38 cellular contexts compared by ENCODE assay signal in the genomic region with DNA sequence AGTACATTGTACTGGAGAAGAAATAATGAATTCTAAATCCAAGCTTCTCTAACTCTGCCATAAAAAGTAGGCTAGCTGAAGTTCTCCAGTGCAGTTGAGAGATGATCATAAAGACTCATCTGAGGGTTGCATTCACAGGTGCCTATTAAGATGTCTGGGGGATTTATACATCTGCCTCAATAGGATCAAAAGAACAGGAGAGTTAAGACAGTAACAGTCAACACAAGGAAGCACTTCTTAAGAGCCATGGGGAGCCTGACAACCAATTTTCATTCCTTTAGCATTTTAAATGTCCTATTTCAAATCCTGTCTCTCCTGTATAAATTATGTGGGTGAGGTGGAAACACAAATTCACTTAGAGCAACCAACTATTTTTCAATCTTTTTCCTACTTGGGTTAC.
"Had no signal": no experiment of that assay in that cellular context is flagged by ENCODE, and none has a peak within 500 bp of the region (broad histone marks: within the 10 kb centered on the region; RNA-seq: fewer than 3 reads in every experiment).

No MANE protein-coding gene starts in this region.

- H3K4me1 ChIP-seq: body of pancreas, esophagus squamous epithelium, gastroesophageal sphincter had no signal

- H3K4me3 ChIP-seq: adrenal gland, body of pancreas, esophagus squamous epithelium, gastroesophageal sphincter had no signal

- H3K27ac Mint-ChIP-seq: activated CD4-positive, alpha-beta memory T cell treated with anti-CD3 and anti-CD28 coated beads for 36 hours; activated CD4-positive, alpha-beta T cell treated with anti-CD3 and anti-CD28 coated beads for 36 hours; activated CD4-positive, alpha-beta T cell treated with anti-CD3 and anti-CD28 coated beads, Interleukin-2, amount 10 ng/mL, durations not matched to agents 24 days and 14 days; activated CD8-positive, alpha-beta memory T cell treated with anti-CD3 and anti-CD28 coated beads, Interleukin-2, amount 10 ng/mL, durations not matched to agents 7 days and 5 days; activated CD8-positive, alpha-beta T cell treated with anti-CD3 and anti-CD28 coated beads, Interleukin-2, amount 10 ng/mL, durations not matched to agents 7 days and 5 days; activated naive CD4-positive, alpha-beta T cell treated with anti-CD3 and anti-CD28 coated beads for 36 hours; activated naive CD4-positive, alpha-beta T cell treated with anti-CD3 and anti-CD28 coated beads, Interleukin-2, amount 50 U/mL, for 24 hours; activated naive CD8-positive, alpha-beta T cell treated with anti-CD3 and anti-CD28 coated beads for 36 hours; activated naive CD8-positive, alpha-beta T cell treated with anti-CD3 and anti-CD28 coated beads, Interleukin-2, amount 50 U/mL, for 24 hours; activated T-helper 1 cell treated with anti-CD3 and anti-CD28 coated beads, Interleukin-12 subunit alpha, Interleukin-12 subunit beta, Interleukin-2, Interleukin-4 antibody, amounts not matched to agents 30 ng/mL and 10 ng/mL and 1 ng/mL, durations not matched to agents 14 hours and 24 hours and 36 hours; activated T-helper 2 cell treated with anti-CD3 and anti-CD28 coated beads, Interferon-gamma antibody, Interleukin-2, Interleukin-4, amounts not matched to agents 10 μg/mL and 5 μg/mL and 100 μg/mL, durations not matched to agents 14 hours and 24 hours and 36 hours; effector memory CD8-positive, alpha-beta T cell; T-helper 17 cell; T-helper 2 cell treated with Interferon-gamma antibody and Interleukin-4, amounts not matched to agents 5 μg/mL and 100 μg/mL, for 36 hours had no signal

- H3K9me3 ChIP-seq: adrenal gland, body of pancreas, esophagus squamous epithelium, gastroesophageal sphincter had no signal

- FAIRE-seq: colon, endometrium, endothelial cell of umbilical vein had no signal

- H3K4me1 Mint-ChIP-seq: activated CD4-positive, alpha-beta T cell treated with anti-CD3 and anti-CD28 coated beads for 36 hours; activated CD4-positive, alpha-beta T cell treated with anti-CD3 and anti-CD28 coated beads, Interleukin-2, amount 10 ng/mL, durations not matched to agents 24 days and 14 days; activated CD8-positive, alpha-beta memory T cell treated with anti-CD3 and anti-CD28 coated beads, Interleukin-2, amount 10 ng/mL, durations not matched to agents 7 days and 5 days; activated naive CD4-positive, alpha-beta T cell treated with anti-CD3 and anti-CD28 coated beads, Interleukin-2, amount 50 U/mL, for 24 hours; activated naive CD8-positive, alpha-beta T cell treated with anti-CD3 and anti-CD28 coated beads for 36 hours; activated naive CD8-positive, alpha-beta T cell treated with anti-CD3 and anti-CD28 coated beads, Interleukin-2, amount 50 U/mL, for 24 hours; T-helper 17 cell had no signal

- H3K36me3 Mint-ChIP-seq: activated CD4-positive, alpha-beta memory T cell treated with anti-CD3 and anti-CD28 coated beads for 36 hours; activated CD8-positive, alpha-beta memory T cell treated with anti-CD3 and anti-CD28 coated beads, Interleukin-2, amount 10 ng/mL, durations not matched to agents 7 days and 5 days; activated naive CD4-positive, alpha-beta T cell treated with anti-CD3 and anti-CD28 coated beads, Interleukin-2, amount 50 U/mL, for 24 hours; activated naive CD8-positive, alpha-beta T cell treated with anti-CD3 and anti-CD28 coated beads for 36 hours had no signal

- ATAC-seq: activated CD4-positive, alpha-beta T cell treated with anti-CD3 and anti-CD28 coated beads for 36 hours; activated CD8-positive, alpha-beta memory T cell treated with anti-CD3 and anti-CD28 coated beads, Interleukin-2, amount 10 ng/mL, durations not matched to agents 7 days and 5 days; activated CD8-positive, alpha-beta T cell treated with anti-CD3 and anti-CD28 coated beads, Interleukin-2, amount 10 ng/mL, durations not matched to agents 7 days and 5 days; activated naive CD8-positive, alpha-beta T cell treated with anti-CD3 and anti-CD28 coated beads, Interleukin-2, amount 50 U/mL, for 24 hours; body of pancreas; effector memory CD8-positive, alpha-beta T cell; gastroesophageal sphincter; T-helper 17 cell had no signal

- H3K27ac ChIP-seq: adrenal gland, body of pancreas, epithelial cell of prostate, esophagus squamous epithelium, gastroesophageal sphincter, WERI-Rb-1 had no signal

- H3K27me3 Mint-ChIP-seq: activated CD4-positive, alpha-beta memory T cell treated with anti-CD3 and anti-CD28 coated beads for 36 hours; activated CD4-positive, alpha-beta T cell treated with anti-CD3 and anti-CD28 coated beads, Interleukin-2, amount 10 ng/mL, durations not matched to agents 24 days and 14 days; activated CD8-positive, alpha-beta memory T cell treated with anti-CD3 and anti-CD28 coated beads, Interleukin-2, amount 10 ng/mL, durations not matched to agents 7 days and 5 days; activated naive CD8-positive, alpha-beta T cell treated with anti-CD3 and anti-CD28 coated beads for 36 hours; activated naive CD8-positive, alpha-beta T cell treated with anti-CD3 and anti-CD28 coated beads, Interleukin-2, amount 50 U/mL, for 24 hours; effector memory CD8-positive, alpha-beta T cell; T-helper 17 cell had no signal

- H3K27me3 ChIP-seq: adrenal gland, body of pancreas, esophagus squamous epithelium, gastroesophageal sphincter had no signal

- H3K9me3 Mint-ChIP-seq: activated CD4-positive, alpha-beta memory T cell treated with anti-CD3 and anti-CD28 coated beads for 36 hours; activated CD4-positive, alpha-beta T cell treated with anti-CD3 and anti-CD28 coated beads, Interleukin-2, amount 10 ng/mL, durations not matched to agents 24 days and 14 days; activated naive CD4-positive, alpha-beta T cell treated with anti-CD3 and anti-CD28 coated beads for 36 hours; activated naive CD4-positive, alpha-beta T cell treated with anti-CD3 and anti-CD28 coated beads, Interleukin-2, amount 50 U/mL, for 24 hours; activated T-helper 1 cell treated with anti-CD3 and anti-CD28 coated beads, Interleukin-12 subunit alpha, Interleukin-12 subunit beta, Interleukin-2, Interleukin-4 antibody, amounts not matched to agents 30 ng/mL and 10 ng/mL and 1 ng/mL, durations not matched to agents 14 hours and 24 hours and 36 hours; activated T-helper 2 cell treated with anti-CD3 and anti-CD28 coated beads, Interferon-gamma antibody, Interleukin-2, Interleukin-4, amounts not matched to agents 10 μg/mL and 5 μg/mL and 100 μg/mL, durations not matched to agents 14 hours and 24 hours and 36 hours; T-helper 2 cell treated with Interferon-gamma antibody and Interleukin-4, amounts not matched to agents 5 μg/mL and 100 μg/mL, for 36 hours had no signal

- H3K36me3 ChIP-seq: adrenal gland, esophagus squamous epithelium, gastroesophageal sphincter, WERI-Rb-1 had no signal

- H3K4me3 Mint-ChIP-seq: activated CD4-positive, alpha-beta memory T cell treated with anti-CD3 and anti-CD28 coated beads for 36 hours; activated CD4-positive, alpha-beta T cell treated with anti-CD3 and anti-CD28 coated beads for 36 hours; activated CD4-positive, alpha-beta T cell treated with anti-CD3 and anti-CD28 coated beads, Interleukin-2, amount 10 ng/mL, durations not matched to agents 24 days and 14 days; activated CD8-positive, alpha-beta memory T cell treated with anti-CD3 and anti-CD28 coated beads, Interleukin-2, amount 10 ng/mL, durations not matched to agents 7 days and 5 days; activated CD8-positive, alpha-beta T cell treated with anti-CD3 and anti-CD28 coated beads, Interleukin-2, amount 10 ng/mL, durations not matched to agents 7 days and 5 days; activated naive CD4-positive, alpha-beta T cell treated with anti-CD3 and anti-CD28 coated beads for 36 hours; activated naive CD4-positive, alpha-beta T cell treated with anti-CD3 and anti-CD28 coated beads, Interleukin-2, amount 50 U/mL, for 24 hours; activated naive CD8-positive, alpha-beta T cell treated with anti-CD3 and anti-CD28 coated beads for 36 hours; activated naive CD8-positive, alpha-beta T cell treated with anti-CD3 and anti-CD28 coated beads, Interleukin-2, amount 50 U/mL, for 24 hours; activated T-helper 1 cell treated with anti-CD3 and anti-CD28 coated beads, Interleukin-12 subunit alpha, Interleukin-12 subunit beta, Interleukin-2, Interleukin-4 antibody, amounts not matched to agents 30 ng/mL and 10 ng/mL and 1 ng/mL, durations not matched to agents 14 hours and 24 hours and 36 hours; effector memory CD8-positive, alpha-beta T cell; T-helper 17 cell; T-helper 2 cell treated with Interferon-gamma antibody and Interleukin-4, amounts not matched to agents 5 μg/mL and 100 μg/mL, for 36 hours had no signal

- DNase-seq: activated CD4-positive, alpha-beta memory T cell treated with anti-CD3 and anti-CD28 coated beads for 36 hours; activated CD4-positive, alpha-beta T cell treated with anti-CD3 and anti-CD28 coated beads for 36 hours; activated CD4-positive, alpha-beta T cell treated with anti-CD3 and anti-CD28 coated beads, Interleukin-2, amount 10 ng/mL, durations not matched to agents 24 days and 14 days; activated CD4-positive, CD25-positive, alpha-beta regulatory T cell; activated CD4-positive, CD25-positive, alpha-beta regulatory T cell treated with anti-CD3 and anti-CD28 coated beads, Interleukin-2, amount 50 U/mL, for 72 hours; activated CD8-positive, alpha-beta memory T cell treated with anti-CD3 and anti-CD28 coated beads, Interleukin-2, amount 10 ng/mL, durations not matched to agents 7 days and 5 days; activated CD8-positive, alpha-beta memory T cell treated with anti-CD3 and anti-CD28 coated beads, Interleukin-2, amount 50 U/mL, for 4 hours; activated CD8-positive, alpha-beta T cell treated with anti-CD3 and anti-CD28 coated beads, Interleukin-2, amount 10 ng/mL, durations not matched to agents 7 days and 5 days; activated effector memory CD4-positive, alpha-beta T cell treated with anti-CD3 and anti-CD28 coated beads, Interleukin-2, amount 50 U/mL, for 16 hours; activated naive CD4-positive, alpha-beta T cell treated with anti-CD3 and anti-CD28 coated beads for 36 hours; activated naive CD8-positive, alpha-beta T cell treated with anti-CD3 and anti-CD28 coated beads for 36 hours; activated naive CD8-positive, alpha-beta T cell treated with anti-CD3 and anti-CD28 coated beads, Interleukin-2, amount 50 U/mL, for 24 hours; activated T-cell treated with anti-CD3 and anti-CD28 coated beads, Interleukin-2, amount 50 U/mL, for 1 hour; activated T-cell treated with anti-CD3 and anti-CD28 coated beads, Interleukin-2, amount 50 U/mL, for 48 hours; adrenal gland; amygdala; aorta; body of pancreas; caudate nucleus; cortex of kidney; dermis blood vessel endothelial cell; effector CD4-positive, alpha-beta T cell; effector memory CD8-positive, alpha-beta T cell; esophagus squamous epithelium; foreskin melanocyte; T-helper 1 cell; T-helper 17 cell; T1000; WERI-Rb-1 had no signal
